Comparison of ENCODE assay signal across 10 cellular contexts in the genomic region with DNA sequence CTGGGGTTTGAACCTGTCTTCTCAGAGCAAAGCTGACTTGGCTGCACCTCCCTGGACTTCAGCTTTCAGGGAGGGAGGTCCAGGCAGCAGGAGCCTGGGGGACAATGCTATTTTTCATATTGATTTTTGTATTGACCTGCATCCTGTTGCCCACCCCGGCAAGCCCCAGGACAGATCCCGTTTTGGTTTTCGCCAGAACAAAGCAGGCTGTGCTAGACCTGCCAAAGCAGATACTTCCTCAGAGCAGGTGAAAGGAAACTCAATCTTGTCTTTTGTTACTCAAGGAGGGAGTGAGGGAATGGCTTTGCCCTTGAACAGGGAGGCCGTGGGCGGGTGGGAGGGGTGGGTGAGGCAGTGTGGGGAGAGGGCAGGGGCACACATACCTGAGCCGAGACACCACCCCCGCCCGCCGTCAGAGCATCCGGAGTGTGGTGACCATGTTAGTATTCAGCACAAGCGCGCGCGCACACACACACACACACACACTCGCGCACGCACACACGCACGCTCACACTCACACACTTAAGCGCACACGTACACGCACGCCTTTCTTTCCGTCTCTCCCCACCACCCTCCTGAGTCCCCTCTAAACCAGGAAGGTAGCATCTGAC. TPM values are rescaled to one million over a fixed set of nuclear protein-coding genes. Genes with fewer than 3 reads are reported as not detected.
A peak's percentile ranks its signal among the peaks of the same experiment; 100 is the strongest.
DNase-seq lines count a peak whose midpoint lies in the region; ATAC-seq and TF ChIP-seq lines count a peak whose summit lies in the region.
"Had no signal": no experiment of that assay in that cellular context is flagged by ENCODE, and none has a peak within 500 bp of the region (broad histone marks: within the 10 kb centered on the region; RNA-seq: fewer than 3 reads in every experiment).

No MANE protein-coding gene starts in this region.

- TF ChIP-seq EP300 in gastroesophageal sphincter (IDR thresholded peaks at IDR 0.05), result no peak

- no peaks in the 10 kb centered on the region for H3K9me3 ChIP-seq in HEK293 (ENCODE audit: control insufficient read depth, insufficient read depth, low read depth, low read length)
- H3K9me3 ChIP-seq in gastroesophageal sphincter, result no peaks in the 10 kb centered on the region
- H3K9me3 ChIP-seq: thoracic aorta had no signal

- POLR2A ChIA-PET in HEK293 (lab: Yijun Ruan, JAX), result interaction anchor here (1.3 kb wide), 1 partner anchor 232 kb away, joined by 3 read pairs; a partner anchor contains a TSS

- no peaks in the 10 kb centered on the region for H3K9me3 Mint-ChIP-seq in activated T-cell treated with anti-CD3 and anti-CD28 coated beads, Interleukin-2, amount 50 U/mL, for 4 hours

- no peak overlapping the region for H3K4me3 ChIP-seq in HEK293 (ENCODE audit: low read depth, low read length)
- no peak overlapping the region for H3K4me3 ChIP-seq in gastroesophageal sphincter
- H3K4me3 ChIP-seq: thoracic aorta had no signal

- TF ChIP-seq POLR2A in gastroesophageal sphincter (IDR thresholded peaks at IDR 0.05), result no peak

- ATAC-seq in activated T-cell treated with anti-CD3 and anti-CD28 coated beads, Interleukin-2, amount 50 U/mL, for 4 hours, result peak; percentile 61 to 66
- no peak for ATAC-seq in gastroesophageal sphincter
- ATAC-seq in GM19023 (IDR thresholded peaks at IDR 0.05; ENCODE audit: unreplicated experiment), result no peak

- 0 out of 2 replicates have a peak overlapping the region, but pooled peaks have one; percentile 41 for H3K27ac ChIP-seq in HEK293 (ENCODE audit: extremely low read depth, low read depth, low read length)
- H3K27ac ChIP-seq in gastroesophageal sphincter, result peak overlapping the region; percentile 30 to 82 (median 76)
- H3K27ac ChIP-seq: thoracic aorta had no signal

- H3K4me3 Mint-ChIP-seq in activated T-cell treated with anti-CD3 and anti-CD28 coated beads, Interleukin-2, amount 50 U/mL, for 4 hours, result peak overlapping the region; percentile 56

- H3K36me3 ChIP-seq in HEK293 (ENCODE audit: control insufficient read depth in 2 of 2, insufficient read depth in 1 of 2, low read length in 2 of 2), result no peaks in the 10 kb centered on the region
- no peaks in the 10 kb centered on the region for H3K36me3 ChIP-seq in gastroesophageal sphincter
- H3K36me3 ChIP-seq: thoracic aorta had no signal

- CTCF ChIA-PET in HEK293 (lab: Yijun Ruan, JAX), result interaction anchor here (0.7 to 1.4 kb wide), 3 partner anchors 10 to 72 kb away, joined by 3 to 4 read pairs (median 3); no protein-coding TSS in a partner anchor

- H3K4me1 Mint-ChIP-seq in activated T-cell treated with anti-CD3 and anti-CD28 coated beads, Interleukin-2, amount 50 U/mL, for 4 hours (ENCODE audit: low read depth), result peaks cover 26% of the 10 kb centered on the region

- peak; percentile 69 for DNase-seq in activated T-cell treated with anti-CD3 and anti-CD28 coated beads, Interleukin-2, amount 50 U/mL, for 4 hours
- DNase-seq in stimulated activated CD4-positive, alpha-beta T cell treated with anti-CD3 and anti-CD28 coated beads, Interleukin-1b, Interleukin-23, amount 100 ng/mL, for 48 hours, result peak; percentile 22
- DNase-seq in iPS-NIHi7 (ENCODE audit: extremely low spot score) (no peak), H4 (ENCODE audit: low spot score) (no peak), T-helper 9 cell (no peak)
- DNase-seq: NCI-H524 treated with DMSO at 0.1 percent for 48 hours had no signal

- WGBS in gastroesophageal sphincter (ENCODE audit: low coverage in 1 of 2), 2 donors, result 53 to 80% methylated on average over 1 to 7 of the region's 24 CpGs

- H3K36me3 Mint-ChIP-seq in activated T-cell treated with anti-CD3 and anti-CD28 coated beads, Interleukin-2, amount 50 U/mL, for 4 hours (ENCODE audit: insufficient read depth), result no peaks in the 10 kb centered on the region

- TF ChIP-seq CTCF in HEK293 (tag by site-specific recombination; IDR thresholded peaks at IDR 0.05) (no peak), gastroesophageal sphincter (IDR thresholded peaks at IDR 0.05) (no peak)

- H3K4me1 ChIP-seq in HEK293 (ENCODE audit: control insufficient read depth, insufficient read depth, low read length) (peaks cover 26% of the 10 kb centered on the region), gastroesophageal sphincter (peaks cover 3 to 74% (median 58%) of the 10 kb centered on the region in 3 donors)

- H3K27me3 ChIP-seq in gastroesophageal sphincter, result no peaks in the 10 kb centered on the region

- H3K27me3 Mint-ChIP-seq in activated T-cell treated with anti-CD3 and anti-CD28 coated beads, Interleukin-2, amount 50 U/mL, for 4 hours (ENCODE audit: low read depth), result no peaks in the 10 kb centered on the region

TF ChIP-seq in HEK293, 187 proteins besides CTCF, POLR2A, EP300 and RAD21 (continues in another document):
- TF ChIP-seq ZNF701 (tag by site-specific recombination; IDR thresholded peaks at IDR 0.05), result no peak
- no peak for TF ChIP-seq ZNF777 (tag by site-specific recombination; IDR thresholded peaks at IDR 0.05; ENCODE audit: borderline replicate concordance)
- TF ChIP-seq ZNF239 (tag by site-specific recombination; IDR thresholded peaks at IDR 0.05), result no peak
- TF ChIP-seq ZNF341 (tag by site-specific recombination; IDR thresholded peaks at IDR 0.05; ENCODE audit: low read depth), result no peak
- TF ChIP-seq, protein P1, sequence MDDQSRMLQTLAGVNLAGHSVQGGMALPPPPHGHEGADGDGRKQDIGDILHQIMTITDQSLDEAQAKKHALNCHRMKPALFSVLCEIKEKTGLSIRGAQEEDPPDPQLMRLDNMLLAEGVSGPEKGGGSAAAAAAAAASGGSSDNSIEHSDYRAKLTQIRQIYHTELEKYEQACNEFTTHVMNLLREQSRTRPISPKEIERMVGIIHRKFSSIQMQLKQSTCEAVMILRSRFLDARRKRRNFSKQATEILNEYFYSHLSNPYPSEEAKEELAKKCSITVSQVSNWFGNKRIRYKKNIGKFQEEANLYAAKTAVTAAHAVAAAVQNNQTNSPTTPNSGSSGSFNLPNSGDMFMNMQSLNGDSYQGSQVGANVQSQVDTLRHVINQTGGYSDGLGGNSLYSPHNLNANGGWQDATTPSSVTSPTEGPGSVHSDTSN (CRISPR knock-in tag; IDR thresholded peaks at IDR 0.05), result no peak
- no peak for TF ChIP-seq ZNF175 (tag by site-specific recombination; IDR thresholded peaks at IDR 0.05)
- TF ChIP-seq KLF9 (tag by site-specific recombination; IDR thresholded peaks at IDR 0.05; ENCODE audit: low read depth), result no peak
- TF ChIP-seq ZNF600 (tag by site-specific recombination; IDR thresholded peaks at IDR 0.05), result peak; percentile 40; the same call in 1 of the 2 replicates
- TF ChIP-seq KLF1 (tag by site-specific recombination; IDR thresholded peaks at IDR 0.05), result peak; percentile 49; the same call in 1 of the 2 replicates
- TF ChIP-seq ZFHX2 (tag by site-specific recombination; conservative IDR thresholded peaks at IDR 0.05), result peak; percentile 50
- TF ChIP-seq TRIM28 (IDR thresholded peaks at IDR 0.05; ENCODE audit: borderline replicate concordance, low read length), result no peak
- no peak for TF ChIP-seq ZNF560 (tag by site-specific recombination; IDR thresholded peaks at IDR 0.05; ENCODE audit: borderline replicate concordance)
- no peak for TF ChIP-seq SETDB1 (IDR thresholded peaks at IDR 0.05; ENCODE audit: insufficient read length, low read length)
- TF ChIP-seq ZNF221 (tag by site-specific recombination; IDR thresholded peaks at IDR 0.05; ENCODE audit: borderline replicate concordance), result no peak
- TF ChIP-seq ZNF561 (tag by site-specific recombination; IDR thresholded peaks at IDR 0.05; ENCODE audit: borderline replicate concordance), result no peak
- no peak for TF ChIP-seq OVOL3 (tag by site-specific recombination; IDR thresholded peaks at IDR 0.05)
- TF ChIP-seq, protein P2, sequence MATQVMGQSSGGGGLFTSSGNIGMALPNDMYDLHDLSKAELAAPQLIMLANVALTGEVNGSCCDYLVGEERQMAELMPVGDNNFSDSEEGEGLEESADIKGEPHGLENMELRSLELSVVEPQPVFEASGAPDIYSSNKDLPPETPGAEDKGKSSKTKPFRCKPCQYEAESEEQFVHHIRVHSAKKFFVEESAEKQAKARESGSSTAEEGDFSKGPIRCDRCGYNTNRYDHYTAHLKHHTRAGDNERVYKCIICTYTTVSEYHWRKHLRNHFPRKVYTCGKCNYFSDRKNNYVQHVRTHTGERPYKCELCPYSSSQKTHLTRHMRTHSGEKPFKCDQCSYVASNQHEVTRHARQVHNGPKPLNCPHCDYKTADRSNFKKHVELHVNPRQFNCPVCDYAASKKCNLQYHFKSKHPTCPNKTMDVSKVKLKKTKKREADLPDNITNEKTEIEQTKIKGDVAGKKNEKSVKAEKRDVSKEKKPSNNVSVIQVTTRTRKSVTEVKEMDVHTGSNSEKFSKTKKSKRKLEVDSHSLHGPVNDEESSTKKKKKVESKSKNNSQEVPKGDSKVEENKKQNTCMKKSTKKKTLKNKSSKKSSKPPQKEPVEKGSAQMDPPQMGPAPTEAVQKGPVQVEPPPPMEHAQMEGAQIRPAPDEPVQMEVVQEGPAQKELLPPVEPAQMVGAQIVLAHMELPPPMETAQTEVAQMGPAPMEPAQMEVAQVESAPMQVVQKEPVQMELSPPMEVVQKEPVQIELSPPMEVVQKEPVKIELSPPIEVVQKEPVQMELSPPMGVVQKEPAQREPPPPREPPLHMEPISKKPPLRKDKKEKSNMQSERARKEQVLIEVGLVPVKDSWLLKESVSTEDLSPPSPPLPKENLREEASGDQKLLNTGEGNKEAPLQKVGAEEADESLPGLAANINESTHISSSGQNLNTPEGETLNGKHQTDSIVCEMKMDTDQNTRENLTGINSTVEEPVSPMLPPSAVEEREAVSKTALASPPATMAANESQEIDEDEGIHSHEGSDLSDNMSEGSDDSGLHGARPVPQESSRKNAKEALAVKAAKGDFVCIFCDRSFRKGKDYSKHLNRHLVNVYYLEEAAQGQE (tag by site-specific recombination; IDR thresholded peaks at IDR 0.05), result no peak
- TF ChIP-seq, protein P3, sequence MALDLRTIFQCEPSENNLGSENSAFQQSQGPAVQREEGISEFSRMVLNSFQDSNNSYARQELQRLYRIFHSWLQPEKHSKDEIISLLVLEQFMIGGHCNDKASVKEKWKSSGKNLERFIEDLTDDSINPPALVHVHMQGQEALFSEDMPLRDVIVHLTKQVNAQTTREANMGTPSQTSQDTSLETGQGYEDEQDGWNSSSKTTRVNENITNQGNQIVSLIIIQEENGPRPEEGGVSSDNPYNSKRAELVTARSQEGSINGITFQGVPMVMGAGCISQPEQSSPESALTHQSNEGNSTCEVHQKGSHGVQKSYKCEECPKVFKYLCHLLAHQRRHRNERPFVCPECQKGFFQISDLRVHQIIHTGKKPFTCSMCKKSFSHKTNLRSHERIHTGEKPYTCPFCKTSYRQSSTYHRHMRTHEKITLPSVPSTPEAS (tag by site-specific recombination; IDR thresholded peaks at IDR 0.05), result peak; percentile 41; the same call in 1 of the 2 replicates
- TF ChIP-seq ZNF169 (tag by site-specific recombination; IDR thresholded peaks at IDR 0.05), result no peak

RNA-seq across cellular contexts. Expression of a gene that starts 59.5 kb away (rescaled TPM):
- 10 to 100 TPM; 19.9 to 22.4 (median 20.1) TPM for total RNA-seq in activated T-cell treated with anti-CD3 and anti-CD28 coated beads, Interleukin-2, amount 50 U/mL, for 4 hours
- 10 to 100 TPM; 15.9 to 39.7 (median 28.3) TPM for total RNA-seq in gastroesophageal sphincter
- 2.4 and 3.6 TPM in 2 replicates for total RNA-seq in H4 (2014; rRNA removed; shearing (Covaris generic))

Comparison
In these comparisons a context has a peak if more than half of its experiments do, and no peak if none do; other contexts are left out.
1. ATAC-seq: peak in activated T-cell treated with anti-CD3 and anti-CD28 coated beads, Interleukin-2, amount 50 U/mL, for 4 hours (2 of 2); none in gastroesophageal sphincter (single experiment) and GM19023 (single experiment).
2. DNase-seq: peak in activated T-cell treated with anti-CD3 and anti-CD28 coated beads, Interleukin-2, amount 50 U/mL, for 4 hours (single experiment) and stimulated activated CD4-positive, alpha-beta T cell treated with anti-CD3 and anti-CD28 coated beads, Interleukin-1b, Interleukin-23, amount 100 ng/mL, for 48 hours (single experiment); none in iPS-NIHi7 (single experiment), H4 (single experiment) and T-helper 9 cell (single experiment).